Comparison of ENCODE assay signal across 14 cellular contexts in genomic region chr16:86019446-86020047, GRCh38.
DNase-seq lines count a peak whose midpoint lies in the region; ATAC-seq, FAIRE-seq and TF ChIP-seq lines count a peak whose summit lies in the region.
"Had no signal": no experiment of that assay in that cellular context is flagged by ENCODE, and none has a peak within 500 bp of the region (broad histone marks: within the 10 kb centered on the region; RNA-seq: fewer than 3 reads in every experiment).

No MANE protein-coding gene starts in this region.

- POLR2A ChIA-PET in HCT116 (lab: Charles Lee): no interaction called here
- POLR2A ChIA-PET in GM12878 (lab: Charles Lee): no interaction called here

- BruUV-seq in HCT116 (replicated peaks; lab: Mats Ljungman, UMichigan) (no TSS peak), GM12878 (replicated peaks; lab: Mats Ljungman, UMichigan) (no TSS peak)

- H3K27ac ChIP-seq in C4-2B: no peak overlapping the region
- H3K27ac ChIP-seq in HCT116 (ENCODE audit: low read depth, low read length): no peak overlapping the region
- H3K27ac ChIP-seq in GM12878 (ENCODE audit: control insufficient read depth, insufficient read depth): no peak overlapping the region
- H3K27ac ChIP-seq in liver (ENCODE audit: low read depth in 1 of 2, low read length in 2 of 2): no peak overlapping the region

- H3K4me1 Mint-ChIP-seq in activated T-helper 2 cell treated with anti-CD3 and anti-CD28 coated beads, Interferon-gamma antibody, Interleukin-2, Interleukin-4, amounts not matched to agents 10 μg/mL and 5 μg/mL and 100 μg/mL, durations not matched to agents 14 hours and 24 hours and 36 hours (ENCODE audit: low read depth): peaks cover 2% of the 10 kb centered on the region

- no peak for FAIRE-seq in GM12878 (lab: Jason Lieb, UNC)

- WGBS in GM12878 (ENCODE audit: insufficient coverage, insufficient replicate concordance, low lambda C conversion rate, missing lambda C conversion rate): 56% methylated on average over 14 of the region's 14 CpGs
- WGBS in liver: 60% methylated on average over 14 of the region's 14 CpGs

- H3K9me2 ChIP-seq in HCT116 (ENCODE audit: insufficient read depth): no peaks in the 10 kb centered on the region

- H3K36me3 ChIP-seq in HCT116 (ENCODE audit: control insufficient read depth in 1 of 2, insufficient read depth in 2 of 2, low read length in 2 of 2) (no peaks in the 10 kb centered on the region), GM12878 (ENCODE audit: control insufficient read depth in 2 of 2, insufficient read depth in 2 of 2, low read length in 1 of 2) (no peaks in the 10 kb centered on the region), liver (ENCODE audit: control insufficient read depth in 4 of 4, insufficient read depth in 3 of 4, low read depth in 1 of 4, low read length in 3 of 4) (no peaks in the 10 kb centered on the region)
- H3K36me3 ChIP-seq: esophagus squamous epithelium had no signal

- peaks cover 26% of the 10 kb centered on the region for H3K9me3 Mint-ChIP-seq in activated T-helper 2 cell treated with anti-CD3 and anti-CD28 coated beads, Interferon-gamma antibody, Interleukin-2, Interleukin-4, amounts not matched to agents 10 μg/mL and 5 μg/mL and 100 μg/mL, durations not matched to agents 14 hours and 24 hours and 36 hours

- no peak overlapping the region for H3K27ac Mint-ChIP-seq in activated T-helper 2 cell treated with anti-CD3 and anti-CD28 coated beads, Interferon-gamma antibody, Interleukin-2, Interleukin-4, amounts not matched to agents 10 μg/mL and 5 μg/mL and 100 μg/mL, durations not matched to agents 14 hours and 24 hours and 36 hours
- H3K27ac Mint-ChIP-seq: activated CD4-positive, alpha-beta memory T cell treated with anti-CD3 and anti-CD28 coated beads for 36 hours had no signal

- H3K4me3 ChIP-seq in HCT116 (replicated peaks in 1 of 2; ENCODE audit: low read depth in 1 of 2, low read length in 2 of 2) (no peak overlapping the region), GM12878 (no peak overlapping the region), liver (ENCODE audit: low read depth in 1 of 3, low read length in 3 of 3) (no peak overlapping the region)
- H3K4me3 ChIP-seq: esophagus squamous epithelium, lung, skin epidermis had no signal

- SMC1A ChIA-PET in GM12878 (lab: Charles Lee; ENCODE audit: uncharacterized antibody, unreplicated experiment): interaction anchor here (1.1 to 16.1 kb wide), 2 partner anchors 33 to 198 kb away, joined by 4 to 229 read pairs; no protein-coding TSS in a partner anchor

- intact Hi-C loops in HCT116 (cut with micrococcal nuclease) (no loop called here), GM12878 (cut with micrococcal nuclease; ENCODE audit: unreplicated experiment) (loop anchor here (5.0 kb wide), 1 partner anchor 42 kb away; no protein-coding TSS in a partner anchor), posterior cingulate gyrus (cut with DNase I) (no loop called here)
- intact Hi-C loops in activated T-helper 2 cell treated with anti-CD3 and anti-CD28 coated beads, Interferon-gamma antibody, Interleukin-2, Interleukin-4, amounts not matched to agents 10 μg/mL and 5 μg/mL and 100 μg/mL, durations not matched to agents 14 hours and 24 hours and 36 hours (cut with micrococcal nuclease): no loop called here

- H3K4me1 ChIP-seq in HCT116 (ENCODE audit: control insufficient read depth in 1 of 2, insufficient read depth in 2 of 2, low read length in 2 of 2): no peaks in the 10 kb centered on the region
- peaks cover 7% of the 10 kb centered on the region for H3K4me1 ChIP-seq in GM12878 (ENCODE audit: control insufficient read depth, insufficient read depth, low read length)
- H3K4me1 ChIP-seq in liver (ENCODE audit: control insufficient read depth in 4 of 4, insufficient read depth in 4 of 4, low read length in 3 of 4): no peaks in the 10 kb centered on the region

- ATAC-seq in HCT116 (no peak), GM12878 (no peak)

- no peak for TF ChIP-seq EP300 in GM12878 (IDR thresholded peaks at IDR 0.05; ENCODE audit: borderline replicate concordance in 1 of 2, control insufficient read depth in 1 of 2, low read depth in 2 of 2, low read length in 2 of 2)

- H3K36me3 Mint-ChIP-seq in activated T-helper 2 cell treated with anti-CD3 and anti-CD28 coated beads, Interferon-gamma antibody, Interleukin-2, Interleukin-4, amounts not matched to agents 10 μg/mL and 5 μg/mL and 100 μg/mL, durations not matched to agents 14 hours and 24 hours and 36 hours (ENCODE audit: low read depth): no peaks in the 10 kb centered on the region

- no peak overlapping the region for H3K9ac ChIP-seq in HCT116 (ENCODE audit: low read length)
- no peak overlapping the region for H3K9ac ChIP-seq in GM12878 (ENCODE audit: control insufficient read depth, insufficient read depth, low read length)
- H3K9ac ChIP-seq in liver (ENCODE audit: low read depth in 1 of 2, low read length in 2 of 2): no peak overlapping the region

- DNase-seq in HCT116 (ENCODE audit: low read depth, low spot score): no peak
- DNase-seq in GM12878 (ENCODE audit: low read depth, low spot score): no peak
- no peak for DNase-seq in globus pallidus (ENCODE audit: low spot score)
- no peak for DNase-seq in posterior cingulate gyrus
- DNase-seq in GM03348 (ENCODE audit: low spot score): no peak
- DNase-seq in activated T-helper 2 cell treated with anti-CD3 and anti-CD28 coated beads, Interferon-gamma antibody, Interleukin-2, Interleukin-4, amounts not matched to agents 10 μg/mL and 5 μg/mL and 100 μg/mL, durations not matched to agents 14 hours and 24 hours and 36 hours (ENCODE audit: low spot score): no peak
- DNase-seq: activated CD4-positive, alpha-beta memory T cell treated with anti-CD3 and anti-CD28 coated beads for 36 hours; DMS153; esophagus squamous epithelium; Right ventricle myocardium superior had no signal

- 0 out of 2 replicates have a peak, but pooled peaks have one; percentile 10 for TF ChIP-seq RAD21 in HCT116 (IDR thresholded peaks at IDR 0.05; ENCODE audit: low read depth)
- TF ChIP-seq RAD21 in GM12878 (IDR thresholded peaks at IDR 0.05; ENCODE audit: insufficient read depth, low read depth, low read length): 0 out of 2 replicates have a peak, but pooled peaks have one; percentile 12
- no peak for TF ChIP-seq RAD21 in liver (IDR thresholded peaks at IDR 0.05)

- TF ChIP-seq POLR2A in HCT116 (IDR thresholded peaks at IDR 0.05; ENCODE audit: borderline replicate concordance, extremely low read depth, insufficient read depth, insufficient read length): no peak
- TF ChIP-seq POLR2A in GM12878 (IDR thresholded peaks at IDR 0.05; ENCODE audit: low read depth, low read length): no peak

- in situ Hi-C loops in GM12878 (cut with MboI): loop anchor here (5.0 to 10.0 kb wide), 2 partner anchors 115 to 197 kb away; no protein-coding TSS in a partner anchor

- no peak overlapping the region for H3K4me2 ChIP-seq in HCT116 (ENCODE audit: low read length)
- no peak overlapping the region for H3K4me2 ChIP-seq in GM12878 (ENCODE audit: control insufficient read depth, insufficient read depth)

- no peaks in the 10 kb centered on the region for H3K79me2 ChIP-seq in HCT116 (ENCODE audit: insufficient read depth, low read length)
- H3K79me2 ChIP-seq in GM12878 (ENCODE audit: control insufficient read depth, insufficient read depth, low read length): no peaks in the 10 kb centered on the region

- CTCF ChIA-PET in HCT116 (lab: Charles Lee) (no interaction called here), GM12878 (lab: Yijun Ruan, JAX) (interaction anchor here (17.2 kb wide), 1 partner anchor 198 kb away, joined by 345 read pairs; no protein-coding TSS in a partner anchor)

- RAD21 ChIA-PET in HCT116 (lab: Charles Lee; ENCODE audit: low non-redundant PET in 1 of 2, low total read pairs in 2 of 2, uncharacterized antibody in 2 of 2, unreplicated experiment in 2 of 2) (no interaction called here), GM12878 (lab: Charles Lee; ENCODE audit: unreplicated experiment) (no interaction called here)

- H3K27me3 Mint-ChIP-seq in activated T-helper 2 cell treated with anti-CD3 and anti-CD28 coated beads, Interferon-gamma antibody, Interleukin-2, Interleukin-4, amounts not matched to agents 10 μg/mL and 5 μg/mL and 100 μg/mL, durations not matched to agents 14 hours and 24 hours and 36 hours (ENCODE audit: low read depth): peaks cover 4% of the 10 kb centered on the region

- no peaks in the 10 kb centered on the region for H4K20me1 ChIP-seq in HCT116 (ENCODE audit: insufficient read depth)
- H4K20me1 ChIP-seq in GM12878 (ENCODE audit: control insufficient read depth, insufficient read depth): no peaks in the 10 kb centered on the region

- peaks cover 17 to 26% of the 10 kb centered on the region in 2 experiments for H3K9me3 ChIP-seq in HCT116 (ENCODE audit: control insufficient read depth in 1 of 2, insufficient read depth in 1 of 2, low read depth in 1 of 2, low read length in 2 of 2)
- H3K9me3 ChIP-seq in GM12878 (replicated peaks; ENCODE audit: control insufficient read depth, insufficient read depth, low read length): peaks cover 17% of the 10 kb centered on the region; the same call in 2 of the 3 replicates
- H3K9me3 ChIP-seq in liver (ENCODE audit: control insufficient read depth in 4 of 4, low read length in 3 of 4): peaks cover 3 to 19% (median 7%) of the 10 kb centered on the region in 4 donors

- no peaks in the 10 kb centered on the region for H3K27me3 ChIP-seq in HCT116 (ENCODE audit: insufficient read depth, low read length)
- H3K27me3 ChIP-seq in GM12878 (replicated peaks in 1 of 2; ENCODE audit: control insufficient read depth in 2 of 2, insufficient read depth in 2 of 2, low read length in 1 of 2): no peaks in the 10 kb centered on the region
- peaks cover 0 to 2% (median 0%) of the 10 kb centered on the region in 4 donors for H3K27me3 ChIP-seq in liver (ENCODE audit: control insufficient read depth in 4 of 4, insufficient read depth in 4 of 4, low read length in 3 of 4)

- no peak overlapping the region for H3K4me3 Mint-ChIP-seq in activated T-helper 2 cell treated with anti-CD3 and anti-CD28 coated beads, Interferon-gamma antibody, Interleukin-2, Interleukin-4, amounts not matched to agents 10 μg/mL and 5 μg/mL and 100 μg/mL, durations not matched to agents 14 hours and 24 hours and 36 hours (ENCODE audit: low read depth)
- H3K4me3 Mint-ChIP-seq: activated CD4-positive, alpha-beta memory T cell treated with anti-CD3 and anti-CD28 coated beads for 36 hours had no signal

- TF ChIP-seq CTCF in C4-2B (conservative IDR thresholded peaks at IDR 0.05): peak; percentile 50
- peak in 2 of 3 experiments; percentile 63; a peak in 4 of 6 replicates for TF ChIP-seq CTCF in HCT116 (IDR thresholded peaks at IDR 0.05 in 2 of 3, conservative IDR thresholded peaks at IDR 0.05 in 1 of 3; ENCODE audit: borderline replicate concordance in 1 of 3, insufficient read depth in 1 of 3, low read depth in 2 of 3, low read length in 2 of 3)
- TF ChIP-seq CTCF in GM12878 (IDR thresholded peaks at IDR 0.05 in 2 of 3, conservative IDR thresholded peaks at IDR 0.05 in 1 of 3; ENCODE audit: control insufficient read depth in 2 of 3, extremely low read depth in 1 of 3, insufficient read depth in 1 of 3, low read depth in 3 of 3, low read length in 3 of 3): peak; percentile 7 to 32 (median 30); a peak in 1 of 6 replicates
- TF ChIP-seq CTCF in liver (IDR thresholded peaks at IDR 0.05; ENCODE audit: low read depth, low read length, missing input control): peak; percentile 2

- H2AFZ ChIP-seq in HCT116 (ENCODE audit: low read depth, low read length, poor library complexity, severe bottlenecking) (no peak overlapping the region), GM12878 (ENCODE audit: control insufficient read depth, low read depth, low read length) (no peak overlapping the region)

Comparison
In these comparisons a context has a peak if more than half of its experiments do, and no peak if none do; other contexts are left out.
1. CTCF ChIP-seq: peak in every context shown above with its lines; median percentile 63 in HCT116; 50 in C4-2B; 30 in GM12878; 2 in liver.